10 cellular contexts compared by ENCODE assay signal in genomic region chr17:42361781-42362186, GRCh38. TPM values are rescaled to one million over a fixed set of nuclear protein-coding genes. Genes with fewer than 3 reads are reported as not detected.
A peak's percentile ranks its signal among the peaks of the same experiment; 100 is the strongest.
DNase-seq lines count a peak whose midpoint lies in the region; ATAC-seq and TF ChIP-seq lines count a peak whose summit lies in the region.
"Had no signal": no experiment of that assay in that cellular context is flagged by ENCODE, and none has a peak within 500 bp of the region (broad histone marks: within the 10 kb centered on the region; RNA-seq: fewer than 3 reads in every experiment).

No MANE protein-coding gene starts in this region.

- H3K27ac ChIP-seq in Panc1 (ENCODE audit: low read length): peak overlapping the region; percentile 25; the same call in 1 of the 2 replicates
- H3K27ac ChIP-seq in SJCRH30: no peak overlapping the region

- POLR2A ChIA-PET in Panc1 (lab: Charles Lee): no interaction called here
- POLR2A ChIA-PET in activated naive CD8-positive, alpha-beta T cell treated with anti-CD3 and anti-CD28 coated beads, Interleukin-2, amount 10 ng/mL, durations not matched to agents 7 days and 5 days (lab: Charles Lee): interaction anchor here (0.9 to 1.6 kb wide), 2 partner anchors 10 to 31 kb away, joined by 3 to 6 read pairs; no protein-coding TSS in a partner anchor

- peaks cover 31% of the 10 kb centered on the region for H3K36me3 Mint-ChIP-seq in activated naive CD8-positive, alpha-beta T cell treated with anti-CD3 and anti-CD28 coated beads, Interleukin-2, amount 10 ng/mL, durations not matched to agents 7 days and 5 days

- H3K9me3 Mint-ChIP-seq in activated naive CD8-positive, alpha-beta T cell treated with anti-CD3 and anti-CD28 coated beads, Interleukin-2, amount 10 ng/mL, durations not matched to agents 7 days and 5 days: no peaks in the 10 kb centered on the region

- H3K9me3 ChIP-seq in Panc1 (ENCODE audit: control insufficient read depth, insufficient read depth, low read depth, low read length) (no peaks in the 10 kb centered on the region), mucosa of descending colon (no peaks in the 10 kb centered on the region), SJCRH30 (replicated peaks) (0 out of 2 replicates have a peak, but pooled peaks cover 5% of the 10 kb centered on the region)
- H3K9me3 ChIP-seq: tibial nerve had no signal

- H3K4me3 ChIP-seq in Panc1 (ENCODE audit: low read depth in 2 of 2, low read length in 2 of 2) (no peak overlapping the region), mucosa of descending colon (no peak overlapping the region), SJCRH30 (no peak overlapping the region)
- H3K4me3 ChIP-seq: tibial nerve had no signal

- H3K4me3 Mint-ChIP-seq in activated naive CD8-positive, alpha-beta T cell treated with anti-CD3 and anti-CD28 coated beads, Interleukin-2, amount 10 ng/mL, durations not matched to agents 7 days and 5 days: no peak overlapping the region

- intact Hi-C loops in Panc1 (cut with micrococcal nuclease; ENCODE audit: unreplicated experiment): no loop called here
- intact Hi-C loops in mucosa of descending colon (cut with DNase I, micrococcal nuclease): no loop called here

- in situ Hi-C loops in Panc1 (cut with HindIII; ENCODE audit: low pct_unique_long_range_greater_than_20kb, low sequenced_read_pairs): no loop called here

- peaks cover 57% of the 10 kb centered on the region for H3K4me1 Mint-ChIP-seq in activated naive CD8-positive, alpha-beta T cell treated with anti-CD3 and anti-CD28 coated beads, Interleukin-2, amount 10 ng/mL, durations not matched to agents 7 days and 5 days

- no TSS peak for BruUV-seq in Panc1 (replicated peaks; lab: Mats Ljungman, UMichigan)

- no peaks in the 10 kb centered on the region for H3K27me3 Mint-ChIP-seq in activated naive CD8-positive, alpha-beta T cell treated with anti-CD3 and anti-CD28 coated beads, Interleukin-2, amount 10 ng/mL, durations not matched to agents 7 days and 5 days

- no peaks in the 10 kb centered on the region for H3K27me3 ChIP-seq in Panc1 (ENCODE audit: control insufficient read depth, insufficient read depth, low read length)
- no peaks in the 10 kb centered on the region for H3K27me3 ChIP-seq in SJCRH30
- H3K27me3 ChIP-seq: tibial nerve had no signal

- H3K36me3 ChIP-seq in Panc1 (ENCODE audit: control insufficient read depth, insufficient read depth, low read length) (no peaks in the 10 kb centered on the region), mucosa of descending colon (ENCODE audit: low read depth) (no peaks in the 10 kb centered on the region), SJCRH30 (no peaks in the 10 kb centered on the region)
- H3K36me3 ChIP-seq: tibial nerve had no signal

- peak; percentile 39 for DNase-seq in A172 (ENCODE audit: low spot score)
- no peak for DNase-seq in Panc1 (ENCODE audit: low read depth, low spot score)
- DNase-seq in activated naive CD8-positive, alpha-beta T cell treated with anti-CD3 and anti-CD28 coated beads, Interleukin-2, amount 10 ng/mL, durations not matched to agents 7 days and 5 days: no peak
- DNase-seq in mucosa of descending colon: peak in 1 of 3 donors; percentile 63
- DNase-seq in SJCRH30: no peak
- DNase-seq: NCI-H524 had no signal

- ATAC-seq in Panc1: 0 out of 2 replicates have a peak, but pooled peaks have one; percentile 44
- peak; percentile 66 for ATAC-seq in activated naive CD8-positive, alpha-beta T cell treated with anti-CD3 and anti-CD28 coated beads, Interleukin-2, amount 10 ng/mL, durations not matched to agents 7 days and 5 days (ENCODE audit: low read depth)
- ATAC-seq in mucosa of descending colon: peak; percentile 95
- no peak for ATAC-seq in GM18498 (IDR thresholded peaks at IDR 0.05; ENCODE audit: unreplicated experiment)
- ATAC-seq in HG03571 (IDR thresholded peaks at IDR 0.05; ENCODE audit: unreplicated experiment): no peak
- ATAC-seq in GM19452 (IDR thresholded peaks at IDR 0.05; ENCODE audit: unreplicated experiment): no peak

- H3K4me1 ChIP-seq in Panc1 (ENCODE audit: control insufficient read depth, insufficient read depth, low read length): peaks cover 50% of the 10 kb centered on the region
- peaks cover 27% of the 10 kb centered on the region for H3K4me1 ChIP-seq in mucosa of descending colon (ENCODE audit: low read depth)
- no peaks in the 10 kb centered on the region for H3K4me1 ChIP-seq in SJCRH30

- no peak for TF ChIP-seq CTCF in Panc1 (IDR thresholded peaks at IDR 0.05)
- TF ChIP-seq CTCF in mucosa of descending colon (IDR thresholded peaks at IDR 0.05): no peak

- peak overlapping the region; percentile 51 for H3K27ac Mint-ChIP-seq in activated naive CD8-positive, alpha-beta T cell treated with anti-CD3 and anti-CD28 coated beads, Interleukin-2, amount 10 ng/mL, durations not matched to agents 7 days and 5 days

- CTCF ChIA-PET in Panc1 (lab: Charles Lee): no interaction called here

RNA-seq across cellular contexts. Expression of gene STAT3, which starts 26.5 kb away (rescaled TPM):
- total RNA-seq in A172 (2014; rRNA removed; shearing (Covaris generic)): 78.5 and 92.9 TPM in 2 replicates
- total RNA-seq in Panc1 (2021; ENCODE audit: unreplicated experiment): 287 TPM
- 210 TPM for polyA plus RNA-seq in Panc1 (2012; ENCODE audit: insufficient read length)
- total RNA-seq in activated naive CD8-positive, alpha-beta T cell treated with anti-CD3 and anti-CD28 coated beads, Interleukin-2, amount 10 ng/mL, durations not matched to agents 7 days and 5 days: 100 to 1,000 TPM; 128 to 131 TPM
- 100 to 1,000 TPM; 158 to 230 (median 227) TPM for total RNA-seq in mucosa of descending colon
- 107 and 113 TPM in 2 replicates for total RNA-seq in SJCRH30 (2014; rRNA removed; shearing (Covaris generic))

Comparison
In these comparisons a context has a peak if more than half of its experiments do, and no peak if none do; other contexts are left out.
1. ATAC-seq: peak in Panc1 (single experiment), activated naive CD8-positive, alpha-beta T cell treated with anti-CD3 and anti-CD28 coated beads, Interleukin-2, amount 10 ng/mL, durations not matched to agents 7 days and 5 days (single experiment) and mucosa of descending colon (single experiment); none in GM18498 (single experiment), HG03571 (single experiment) and GM19452 (single experiment).